31 cellular contexts compared by ENCODE assay signal in genomic region chr11:27279491-27279890, GRCh38.
DNase-seq lines count a peak whose midpoint lies in the region; ATAC-seq and TF ChIP-seq lines count a peak whose summit lies in the region.
"Had no signal": no experiment of that assay in that cellular context is flagged by ENCODE, and none has a peak within 500 bp of the region (broad histone marks: within the 10 kb centered on the region; RNA-seq: fewer than 3 reads in every experiment).

No MANE protein-coding gene starts in this region.

- H3K9me3 ChIP-seq in Panc1 (ENCODE audit: control insufficient read depth, insufficient read depth, low read depth, low read length) (no peaks in the 10 kb centered on the region), SJSA1 (replicated peaks) (no peaks in the 10 kb centered on the region), WERI-Rb-1 (ENCODE audit: severe bottlenecking) (no peaks in the 10 kb centered on the region)
- H3K9me3 ChIP-seq: A549; BE2C; BLaER1; BLaER1 treated with 17β-estradiol and CSF1 and Interleukin-3, amounts not matched to agents 10 nM and 100 nM; Caco-2 had no signal

- in situ Hi-C loops in Panc1 (cut with HindIII; ENCODE audit: low pct_unique_long_range_greater_than_20kb, low sequenced_read_pairs): no loop called here

- no CpG with 5 or more reads among the region's 4 CpGs for WGBS in mesendoderm (ENCODE audit: extremely low coverage, insufficient coverage, low lambda C conversion rate)

- H2AK5ac ChIP-seq in mesendoderm (ENCODE audit: low read length): no peak overlapping the region

- no peak overlapping the region for H3K18ac ChIP-seq in mesendoderm (ENCODE audit: low read length)

- no peak overlapping the region for H2BK15ac ChIP-seq in mesendoderm (replicated peaks; ENCODE audit: low read depth)

- no peak overlapping the region for H3K4ac ChIP-seq in mesendoderm (ENCODE audit: low read depth, low read length)

- no peaks in the 10 kb centered on the region for H3K79me2 ChIP-seq in mesendoderm (ENCODE audit: control insufficient read depth, insufficient read depth, low read length)

- no peak overlapping the region for H3K4me2 ChIP-seq in mesendoderm (ENCODE audit: low read length)
- H3K4me2 ChIP-seq: A549; BLaER1; BLaER1 treated with 17β-estradiol and CSF1 and Interleukin-3, amounts not matched to agents 10 nM and 100 nM had no signal

- H3K27ac ChIP-seq in Panc1 (ENCODE audit: low read length) (peak overlapping the region; percentile 91; the same call in 1 of the 2 replicates), SJSA1 (peak overlapping the region; percentile 76), mesendoderm (ENCODE audit: low read depth, low read length) (no peak overlapping the region), WERI-Rb-1 (no peak overlapping the region)
- H3K27ac ChIP-seq: 22Rv1; A549; BLaER1; BLaER1 treated with 17β-estradiol and CSF1 and Interleukin-3, amounts not matched to agents 10 nM and 100 nM; C4-2B had no signal

- H3K36me3 ChIP-seq in Panc1 (ENCODE audit: control insufficient read depth, insufficient read depth, low read length) (no peaks in the 10 kb centered on the region), SJSA1 (no peaks in the 10 kb centered on the region), mesendoderm (ENCODE audit: control insufficient read depth, insufficient read depth, low read length) (no peaks in the 10 kb centered on the region), WERI-Rb-1 (no peaks in the 10 kb centered on the region)
- H3K36me3 ChIP-seq: BE2C; BLaER1; BLaER1 treated with 17β-estradiol and CSF1 and Interleukin-3, amounts not matched to agents 10 nM and 100 nM had no signal

- POLR2A ChIA-PET in Panc1 (lab: Charles Lee): no interaction called here

- no peak overlapping the region for H2BK5ac ChIP-seq in mesendoderm (ENCODE audit: low read length)

- CTCF ChIA-PET in Panc1 (lab: Charles Lee): no interaction called here

- peak overlapping the region; percentile 82 for H2BK120ac ChIP-seq in mesendoderm (ENCODE audit: low read depth, low read length)

- no peaks in the 10 kb centered on the region for H3K27me3 ChIP-seq in Panc1 (ENCODE audit: control insufficient read depth, insufficient read depth, low read length)
- no peaks in the 10 kb centered on the region for H3K27me3 ChIP-seq in SJSA1 (replicated peaks)
- no peaks in the 10 kb centered on the region for H3K27me3 ChIP-seq in mesendoderm (ENCODE audit: insufficient read depth, low read length, poor library complexity)
- no peaks in the 10 kb centered on the region for H3K27me3 ChIP-seq in WERI-Rb-1 (ENCODE audit: insufficient read depth, low read depth, severe bottlenecking)
- H3K27me3 ChIP-seq: BE2C; BLaER1; BLaER1 treated with 17β-estradiol and CSF1 and Interleukin-3, amounts not matched to agents 10 nM and 100 nM had no signal

- intact Hi-C loops in Panc1 (cut with micrococcal nuclease; ENCODE audit: unreplicated experiment): no loop called here

- H3K79me1 ChIP-seq in mesendoderm (ENCODE audit: low read length): no peaks in the 10 kb centered on the region

- no peak overlapping the region for H3K9ac ChIP-seq in mesendoderm (ENCODE audit: low read length)
- H3K9ac ChIP-seq: BLaER1; BLaER1 treated with 17β-estradiol and CSF1 and Interleukin-3, amounts not matched to agents 10 nM and 100 nM had no signal

- no peak overlapping the region for H3K4me3 ChIP-seq in Panc1 (ENCODE audit: low read depth in 2 of 2, low read length in 2 of 2)
- no peak overlapping the region for H3K4me3 ChIP-seq in SJSA1
- H3K4me3 ChIP-seq in mesendoderm (ENCODE audit: low read length): no peak overlapping the region
- no peak overlapping the region for H3K4me3 ChIP-seq in WERI-Rb-1 (ENCODE audit: low read depth, low read length)
- H3K4me3 ChIP-seq: A549; BLaER1; BLaER1 treated with 17β-estradiol and CSF1 and Interleukin-3, amounts not matched to agents 10 nM and 100 nM had no signal

- DNase-seq in Panc1 (ENCODE audit: low read depth, low spot score) (no peak), SJSA1 (ENCODE audit: low read depth in 1 of 2, low spot score in 2 of 2) (peak; percentile 70 to 92), mesendoderm (no peak), WERI-Rb-1 (no peak), GM10266 (ENCODE audit: extremely low spot score) (no peak), activated T-cell treated with anti-CD3 and anti-CD28 coated beads for 4 hours (no peak)
- DNase-seq: 8988T; ACHN; AML-193; BE2C; C1 segment of cervical spinal cord; Caco-2; Calu3; CD4-positive, alpha-beta memory T cell; CD4-positive, alpha-beta T cell; CD4-positive, CD25-positive, alpha-beta regulatory T cell; CD8-positive, alpha-beta memory T cell; CD8-positive, alpha-beta T cell; COR-L47; DMS 273 treated with DMSO at 0.1 percent for 48 hours; DMS153; DMS53; DMS79; DMS79 treated with DMSO at 0.1 percent for 48 hours; DND-41; EL had no signal

- H3K4me1 ChIP-seq in Panc1 (ENCODE audit: control insufficient read depth, insufficient read depth, low read length) (peaks cover 15% of the 10 kb centered on the region), SJSA1 (replicated peaks) (peaks cover 58% of the 10 kb centered on the region), mesendoderm (ENCODE audit: control insufficient read depth, low read depth, low read length) (peaks cover 6% of the 10 kb centered on the region)
- H3K4me1 ChIP-seq: BE2C; BLaER1; BLaER1 treated with 17β-estradiol and CSF1 and Interleukin-3, amounts not matched to agents 10 nM and 100 nM; Caco-2 had no signal

- H4K5ac ChIP-seq in mesendoderm (ENCODE audit: low read length): no peak overlapping the region

- BruUV-seq in Panc1 (replicated peaks; lab: Mats Ljungman, UMichigan): no TSS peak

- no peak overlapping the region for H4K8ac ChIP-seq in mesendoderm (ENCODE audit: low read depth, low read length)

- H3K23ac ChIP-seq in mesendoderm (ENCODE audit: low read length): no peak overlapping the region

- no peak for ATAC-seq in Panc1
- ATAC-seq: A549; CD8-positive, alpha-beta T cell had no signal

- TF ChIP-seq CTCF in Panc1 (IDR thresholded peaks at IDR 0.05) (no peak), WERI-Rb-1 (IDR thresholded peaks at IDR 0.05; ENCODE audit: low read depth, low read length) (no peak), GM10266 (IDR thresholded peaks at IDR 0.05; ENCODE audit: control insufficient read depth, insufficient read depth, low read depth, missing control alignments) (no peak)

- H3K56ac ChIP-seq in mesendoderm (ENCODE audit: low read length): no peak overlapping the region

Comparison
In these comparisons a context has a peak if more than half of its experiments do, and no peak if none do; other contexts are left out.
1. DNase-seq: peak in SJSA1 (2 of 2); none in Panc1 (single experiment), mesendoderm (single experiment), WERI-Rb-1 (single experiment), GM10266 (single experiment) and activated T-cell treated with anti-CD3 and anti-CD28 coated beads for 4 hours (single experiment).
2. H3K27ac ChIP-seq: peak in Panc1 (single experiment) and SJSA1 (single experiment); none in mesendoderm (single experiment) and WERI-Rb-1 (single experiment).